In the genomic region with DNA sequence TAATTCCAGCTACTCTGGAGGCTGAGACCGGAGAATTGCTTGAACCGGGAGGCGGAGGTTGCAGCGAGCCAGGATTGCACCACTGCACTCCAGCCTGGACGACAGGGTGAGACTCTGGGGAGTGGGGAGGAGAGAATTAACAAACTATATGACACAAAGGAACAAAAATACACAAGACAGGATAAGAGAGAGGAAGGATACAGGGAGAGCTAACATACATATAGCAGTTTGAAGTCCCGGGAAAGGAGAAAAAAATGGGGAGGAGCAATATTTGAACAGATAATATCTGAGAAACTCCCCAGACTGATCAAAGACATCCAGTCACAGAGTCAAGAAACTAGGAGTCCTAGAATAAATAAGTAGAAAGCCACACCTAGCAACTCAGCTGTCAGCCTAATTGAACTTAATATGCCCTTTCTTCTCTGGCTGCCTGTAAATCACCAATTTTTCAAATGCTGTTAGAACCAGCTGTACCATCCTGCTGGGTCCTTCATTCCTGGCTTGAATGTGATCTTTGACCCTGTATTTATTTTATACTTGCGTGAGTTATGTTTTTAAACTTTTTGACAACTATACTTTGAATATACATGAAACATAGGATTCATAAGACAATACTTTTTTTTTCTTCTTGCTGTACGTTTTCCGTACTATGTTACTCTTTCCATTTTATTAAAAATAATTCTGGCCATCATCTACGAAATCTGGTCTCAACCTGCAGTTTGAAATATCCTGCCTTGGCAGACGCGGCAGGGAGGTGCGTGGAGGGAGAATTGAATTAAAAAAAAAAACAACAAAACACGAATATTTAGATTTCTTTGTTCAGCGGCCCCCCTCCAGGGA, we compare ENCODE assay signal across 11 cellular contexts. TPM values are rescaled to one million over a fixed set of nuclear protein-coding genes. Genes with fewer than 3 reads are reported as not detected.
DNase-seq lines count a peak whose midpoint lies in the region; ATAC-seq and TF ChIP-seq lines count a peak whose summit lies in the region.
"Had no signal": no experiment of that assay in that cellular context is flagged by ENCODE, and none has a peak within 500 bp of the region (broad histone marks: within the 10 kb centered on the region; RNA-seq: fewer than 3 reads in every experiment).

No MANE protein-coding gene starts in this region.

- POLR2A ChIA-PET in naive thymus-derived CD8-positive, alpha-beta T cell (lab: Charles Lee): no interaction called here

- peak overlapping the region; percentile 34 to 89 (median 73) for H3K4me3 ChIP-seq in heart right ventricle
- peak overlapping the region; percentile 60 to 74 for H3K4me3 ChIP-seq in esophagus (ENCODE audit: low read depth in 1 of 2, low read length in 2 of 2)

- H3K27me3 Mint-ChIP-seq in naive thymus-derived CD8-positive, alpha-beta T cell: peaks cover 31 to 62% (median 48%) of the 10 kb centered on the region in 5 donors

- peak overlapping the region in 8 of 10 donors; percentile 4 to 59 (median 25) for H3K4me3 Mint-ChIP-seq in naive thymus-derived CD8-positive, alpha-beta T cell

- peak in 1 of 2 donors; percentile 16 for DNase-seq in heart right ventricle
- no peak for DNase-seq in Right ventricle myocardium inferior (ENCODE audit: missing footprints)
- DNase-seq in naive thymus-derived CD8-positive, alpha-beta T cell: no peak
- no peak for DNase-seq in NCI-H1694 treated with DMSO at 0.1 percent for 48 hours (lab: John Stamatoyannopoulos, UW)
- DNase-seq: effector CD4-positive, alpha-beta T cell had no signal

- no peaks in the 10 kb centered on the region for H3K36me3 ChIP-seq in heart right ventricle
- H3K36me3 ChIP-seq in esophagus (ENCODE audit: control insufficient read depth in 2 of 2, insufficient read depth in 2 of 2, low read length in 1 of 2): no peaks in the 10 kb centered on the region

- ATAC-seq in heart right ventricle (peak in 2 of 8 donors; percentile 3 to 16), Right ventricle myocardium inferior (no peak), GM18870 (IDR thresholded peaks at IDR 0.05; ENCODE audit: unreplicated experiment) (no peak), HG03025 (IDR thresholded peaks at IDR 0.05; ENCODE audit: low FRiP score, unreplicated experiment) (no peak), GM18511 (IDR thresholded peaks at IDR 0.05; ENCODE audit: unreplicated experiment) (no peak)
- ATAC-seq in naive thymus-derived CD8-positive, alpha-beta T cell: no peak

- H3K36me3 Mint-ChIP-seq in naive thymus-derived CD8-positive, alpha-beta T cell: peaks cover 18 to 24% (median 22%) of the 10 kb centered on the region in 3 donors

- peak overlapping the region; percentile 63 to 86 (median 84) for H3K27ac ChIP-seq in heart right ventricle
- H3K27ac ChIP-seq in esophagus (ENCODE audit: low read depth in 2 of 2, low read length in 1 of 2): peak overlapping the region; percentile 76 to 77

- H3K27ac Mint-ChIP-seq in naive thymus-derived CD8-positive, alpha-beta T cell: peak overlapping the region in 1 of 10 donors; percentile 11

- H3K4me1 ChIP-seq in heart right ventricle: peaks cover 0 to 31% (median 10%) of the 10 kb centered on the region in 9 donors
- H3K4me1 ChIP-seq in esophagus (ENCODE audit: control insufficient read depth in 2 of 2, insufficient read depth in 2 of 2, low read length in 1 of 2): no peaks in the 10 kb centered on the region

- no peak for TF ChIP-seq CTCF in heart right ventricle (IDR thresholded peaks at IDR 0.05)

- peaks cover 0 to 11% (median 7%) of the 10 kb centered on the region in 4 donors for H3K4me1 Mint-ChIP-seq in naive thymus-derived CD8-positive, alpha-beta T cell

- intact Hi-C loops in heart right ventricle (cut with DNase I) (loop anchor here in 1 of 10 donors (10.0 kb wide), 1 partner anchor 66 kb away; a partner anchor contains a TSS), Right ventricle myocardium inferior (cut with DNase I) (loop anchor here (5.0 kb wide), 1 partner anchor 69 kb away; a partner anchor contains a TSS)

- peaks cover 5 to 26% (median 16%) of the 10 kb centered on the region in 9 donors for H3K9me3 Mint-ChIP-seq in naive thymus-derived CD8-positive, alpha-beta T cell

- 42% methylated on average over 15 of the region's 15 CpGs for WGBS in heart right ventricle, 2 donors
- WGBS in esophagus, 2 donors: 26 to 29% methylated on average over 15 of the region's 15 CpGs

- H3K27me3 ChIP-seq in heart right ventricle (peaks cover 0 to 30% (median 0%) of the 10 kb centered on the region in 7 donors), esophagus (ENCODE audit: control insufficient read depth in 1 of 2, insufficient read depth in 2 of 2, low read length in 2 of 2) (no peaks in the 10 kb centered on the region)

- peaks cover 0 to 15% (median 0%) of the 10 kb centered on the region in 11 donors for H3K9me3 ChIP-seq in heart right ventricle
- peaks cover 2 to 5% of the 10 kb centered on the region in 2 donors for H3K9me3 ChIP-seq in esophagus (ENCODE audit: control insufficient read depth in 2 of 2, insufficient read depth in 1 of 2, low read depth in 1 of 2, low read length in 1 of 2)
- H3K9me3 ChIP-seq: SK-N-SH had no signal

RNA-seq across cellular contexts. Expression of a gene that starts 0.9 kb away (rescaled TPM):
- total RNA-seq in heart right ventricle (10 to 100 TPM in 2 of 10 donors, 1 to 10 TPM in 8; 3.7 to 12.8 (median 7.1) TPM), Right ventricle myocardium inferior (12.5 TPM)
- polyA plus RNA-seq in heart right ventricle (1 to 10 TPM; 8.9 to 9.1 TPM), esophagus (1 to 10 TPM; 3.3 to 5.4 TPM)
- total RNA-seq in naive thymus-derived CD8-positive, alpha-beta T cell: under 1 TPM; 0.31 to 0.49 TPM
- under 1 TPM; 0.14 to 0.53 (median 0.27) TPM for polyA plus RNA-seq in naive thymus-derived CD8-positive, alpha-beta T cell

RNA-seq across cellular contexts. Expression of a gene that starts 50.5 kb away (rescaled TPM):
- total RNA-seq in heart right ventricle: under 1 TPM in 3 of 10 donors, not detected in 7; 0.09 to 0.19 (median 0.15) TPM
- polyA plus RNA-seq in heart right ventricle: under 1 TPM in 1 of 2 donors, not detected in 1; 0.03 TPM
- not detected for total RNA-seq in Right ventricle myocardium inferior
- under 1 TPM in 1 of 2 donors, not detected in 1; 0.02 TPM for polyA plus RNA-seq in esophagus
- total RNA-seq in naive thymus-derived CD8-positive, alpha-beta T cell: not detected
- not detected for polyA plus RNA-seq in naive thymus-derived CD8-positive, alpha-beta T cell
- total RNA-seq: ureter had no signal
- polyA plus RNA-seq: SK-N-SH had no signal
